In the genomic region with DNA sequence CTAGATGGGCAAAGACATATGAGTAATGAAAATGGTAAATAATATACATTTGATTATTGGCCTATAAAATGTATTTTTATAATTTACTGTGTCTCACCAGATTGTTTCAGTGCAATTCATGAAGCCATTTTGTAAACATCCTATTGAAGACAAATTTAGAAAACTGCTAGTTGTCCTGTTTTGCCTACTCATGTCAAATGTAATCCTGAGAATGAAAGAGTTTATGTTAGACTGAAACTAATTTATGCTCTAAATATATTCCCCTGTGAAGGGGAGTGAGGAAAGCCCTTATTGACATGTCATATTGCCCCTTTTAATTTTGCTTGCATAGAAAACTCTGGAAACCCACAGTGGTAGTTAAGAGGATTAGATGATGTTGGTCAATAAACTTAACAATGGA, we compare ENCODE assay signal across 5 cellular contexts.
"Had no signal": no experiment of that assay in that cellular context is flagged by ENCODE, and none has a peak within 500 bp of the region (broad histone marks: within the 10 kb centered on the region; RNA-seq: fewer than 3 reads in every experiment).

No MANE protein-coding gene starts in this region.

- H3K9me3 Mint-ChIP-seq: GM23338, H9 had no signal

- ATAC-seq: GM23338, K562 had no signal

- H3K4me3 Mint-ChIP-seq: GM23338, H9 had no signal

- H3K4me3 ChIP-seq: GM23338, K562 had no signal

- H2AFZ ChIP-seq: GM23338 had no signal

- H3K4me1 Mint-ChIP-seq: GM23338, H9 had no signal

- H3K27ac Mint-ChIP-seq: GM23338, H9 had no signal

- H3K4me2 ChIP-seq: GM23338 had no signal

- DNase-seq: H9, HCEC 1CT, IMR-90 had no signal
